26 cellular contexts compared by ENCODE assay signal in the genomic region with DNA sequence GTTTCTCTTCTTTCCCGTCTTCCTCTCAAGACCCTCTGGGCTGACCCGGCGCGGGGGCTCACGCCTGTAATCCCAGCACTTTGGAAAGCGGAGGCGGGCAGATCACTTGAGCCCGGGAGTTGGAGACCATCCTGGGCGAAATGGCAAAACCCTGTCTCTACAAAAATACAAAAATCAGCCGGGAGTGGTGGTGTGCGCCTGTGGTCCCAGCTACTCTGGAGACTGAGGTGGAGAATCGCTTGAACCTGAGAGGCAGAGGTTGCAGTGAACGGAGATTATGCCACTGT. TPM values are rescaled to one million over a fixed set of nuclear protein-coding genes. Genes with fewer than 3 reads are reported as not detected.
DNase-seq lines count a peak whose midpoint lies in the region; ATAC-seq, FAIRE-seq and TF ChIP-seq lines count a peak whose summit lies in the region.
"Had no signal": no experiment of that assay in that cellular context is flagged by ENCODE, and none has a peak within 500 bp of the region (broad histone marks: within the 10 kb centered on the region; RNA-seq: fewer than 3 reads in every experiment).

No MANE protein-coding gene starts in this region.

- WGBS in A549 (ENCODE audit: missing lambda C conversion rate), result 87% methylated on average over 13 of the region's 13 CpGs
- 6% methylated on average over 13 of the region's 13 CpGs for WGBS in HUES64
- WGBS in SK-N-SH (ENCODE audit: low lambda C conversion rate), result 41% methylated on average over 13 of the region's 13 CpGs

- H3K27me3 ChIP-seq in HUES64 (ENCODE audit: insufficient read depth, low read length), result peaks cover 100% of the 10 kb centered on the region
- peaks cover 94% of the 10 kb centered on the region for H3K27me3 ChIP-seq in iPS-15b (ENCODE audit: control insufficient read depth, insufficient read depth, low read length)
- H3K27me3 ChIP-seq in SK-N-SH (ENCODE audit: insufficient read depth), result peaks cover 98% of the 10 kb centered on the region

- TF ChIP-seq RAD21 in A549 (conservative IDR thresholded peaks at IDR 0.05 in 1 of 2, IDR thresholded peaks at IDR 0.05 in 1 of 2) (no peak), SK-N-SH (IDR thresholded peaks at IDR 0.05; ENCODE audit: low read length) (no peak)

- H3K9ac ChIP-seq in HUES64 (ENCODE audit: low read depth, low read length) (no peak overlapping the region), iPS-15b (ENCODE audit: low read depth, low read length) (no peak overlapping the region), SK-N-SH (no peak overlapping the region)

- H3K27me3 Mint-ChIP-seq in nephron (ENCODE audit: low read depth), result peaks cover 70% of the 10 kb centered on the region

- H3K4me3 Mint-ChIP-seq in nephron, result peak overlapping the region; percentile 72 to 82 (median 74)
- H3K4me3 Mint-ChIP-seq: activated B cell treated with CpG ODN at 0.5 μM for 24 hours; activated T-helper 1 cell treated with anti-CD3 and anti-CD28 coated beads, Interleukin-12 subunit alpha, Interleukin-12 subunit beta, Interleukin-2, Interleukin-4 antibody, amounts not matched to agents 30 ng/mL and 10 ng/mL and 1 ng/mL, durations not matched to agents 14 hours and 24 hours and 36 hours had no signal

- peak overlapping the region; percentile 88 to 99 (median 93) for H3K27ac Mint-ChIP-seq in nephron
- H3K27ac Mint-ChIP-seq: activated B cell treated with CpG ODN at 0.5 μM for 24 hours; activated T-helper 1 cell treated with anti-CD3 and anti-CD28 coated beads, Interleukin-12 subunit alpha, Interleukin-12 subunit beta, Interleukin-2, Interleukin-4 antibody, amounts not matched to agents 30 ng/mL and 10 ng/mL and 1 ng/mL, durations not matched to agents 14 hours and 24 hours and 36 hours had no signal

- no peaks in the 10 kb centered on the region for H3K9me3 Mint-ChIP-seq in nephron
- H3K9me3 Mint-ChIP-seq: activated B cell treated with CpG ODN at 0.5 μM for 24 hours; activated T-helper 1 cell treated with anti-CD3 and anti-CD28 coated beads, Interleukin-12 subunit alpha, Interleukin-12 subunit beta, Interleukin-2, Interleukin-4 antibody, amounts not matched to agents 30 ng/mL and 10 ng/mL and 1 ng/mL, durations not matched to agents 14 hours and 24 hours and 36 hours had no signal

- H3K4me1 ChIP-seq in A549 (peaks cover 8% of the 10 kb centered on the region), HUES64 (ENCODE audit: insufficient read depth, low read length) (peaks cover 39% of the 10 kb centered on the region), iPS-15b (ENCODE audit: control insufficient read depth, insufficient read depth, low read length) (peaks cover 24% of the 10 kb centered on the region), SK-N-SH (ENCODE audit: control insufficient read depth in 1 of 2, insufficient read depth in 2 of 2, low read depth in 1 of 2, low read length in 1 of 2) (no peaks in the 10 kb centered on the region)

- TF ChIP-seq EP300 in A549 (IDR thresholded peaks at IDR 0.05) (no peak), SK-N-SH (IDR thresholded peaks at IDR 0.05; ENCODE audit: borderline replicate concordance in 1 of 2, low read depth in 1 of 2, low read length in 1 of 2) (no peak)

- H3K4me3 ChIP-seq in A549, result no peak overlapping the region
- H3K4me3 ChIP-seq in HUES64 (ENCODE audit: low read length), result peak overlapping the region; percentile 39
- peak overlapping the region; percentile 18 for H3K4me3 ChIP-seq in iPS-15b (ENCODE audit: low read depth, low read length)
- no peak overlapping the region for H3K4me3 ChIP-seq in SK-N-SH (ENCODE audit: low read depth in 2 of 2, low read length in 1 of 2)
- H3K4me3 ChIP-seq: mucosa of descending colon had no signal

- ATAC-seq in A549 (no peak), GM19452 (IDR thresholded peaks at IDR 0.05; ENCODE audit: unreplicated experiment) (no peak)
- ATAC-seq: left ventricle myocardium superior, mucosa of descending colon had no signal

- H3K36me3 Mint-ChIP-seq in nephron (ENCODE audit: low read depth), result no peaks in the 10 kb centered on the region
- H3K36me3 Mint-ChIP-seq: brain had no signal

- no peaks in the 10 kb centered on the region for H3K79me2 ChIP-seq in SK-N-SH (ENCODE audit: insufficient read depth)

- TF ChIP-seq CTCF in A549 (IDR thresholded peaks at IDR 0.05) (no peak), nephron (IDR thresholded peaks at IDR 0.05; ENCODE audit: unreplicated experiment in 3 of 3) (no peak), SK-N-SH (IDR thresholded peaks at IDR 0.05) (no peak)

- H3K9me3 ChIP-seq in A549 (no peaks in the 10 kb centered on the region), HUES64 (ENCODE audit: insufficient read depth, low read depth, low read length) (no peaks in the 10 kb centered on the region), iPS-15b (ENCODE audit: control insufficient read depth, insufficient read depth, low read length) (no peaks in the 10 kb centered on the region), SK-N-SH (no peaks in the 10 kb centered on the region)
- H3K9me3 ChIP-seq: mucosa of descending colon, neutrophil had no signal

- no peaks in the 10 kb centered on the region for H4K20me1 ChIP-seq in SK-N-SH (ENCODE audit: insufficient read depth)

- no peaks in the 10 kb centered on the region for H3K36me3 ChIP-seq in HUES64 (ENCODE audit: insufficient read depth, low read length)
- no peaks in the 10 kb centered on the region for H3K36me3 ChIP-seq in iPS-15b (ENCODE audit: control insufficient read depth, insufficient read depth, low read length)
- H3K36me3 ChIP-seq in SK-N-SH (replicated peaks in 1 of 2; ENCODE audit: control insufficient read depth in 1 of 2, insufficient read depth in 2 of 2, low read length in 1 of 2), result no peaks in the 10 kb centered on the region
- H3K36me3 ChIP-seq: neutrophil had no signal

- H3K27ac ChIP-seq in A549 (0 out of 6 replicates have a peak overlapping the region, but pooled peaks of 1 of the 2 experiments have one; percentile 31), HUES64 (ENCODE audit: low read depth, low read length) (no peak overlapping the region; the same call in 1 of the 2 replicates), SK-N-SH (ENCODE audit: low read depth in 2 of 2, low read length in 1 of 2) (no peak overlapping the region)
- H3K27ac ChIP-seq: C4-2B, epithelial cell of prostate, neutrophil had no signal

- FAIRE-seq in A549 (lab: Jason Lieb, UNC), result peak; percentile 18
- FAIRE-seq: GM12891, islet of Langerhans, small intestine, urothelium cell line had no signal

- DNase-seq in A549 (ENCODE audit: low read depth in 1 of 2, low spot score in 1 of 2) (no peak), epidermal melanocyte (ENCODE audit: insufficient read length, low spot score) (no peak), C1 segment of cervical spinal cord (lab: John Stamatoyannopoulos, UW) (no peak), SK-N-SH (no peak)
- DNase-seq: activated B cell treated with CpG ODN at 0.5 μM for 24 hours; activated CD4-positive, alpha-beta T cell treated with anti-CD3 and anti-CD28 coated beads, Interleukin-2, amount 50 U/mL, for 4 hours; HCEC 1CT; KG1; left ventricle myocardium superior; MM.1S; mucosa of descending colon; NCI-H1417 treated with DMSO at 0.1 percent for 48 hours; small intestine; T1000 had no signal

- POLR2A ChIA-PET in A549 (lab: Yijun Ruan, JAX) (no interaction called here), SK-N-SH (lab: Yijun Ruan, JAX) (no interaction called here)

- no peak overlapping the region for H3K4me2 ChIP-seq in A549
- no peak overlapping the region for H3K4me2 ChIP-seq in SK-N-SH

- no peaks in the 10 kb centered on the region for H3F3A ChIP-seq in SK-N-SH (replicated peaks; ENCODE audit: insufficient read depth)

- no peak for TF ChIP-seq POLR2A in A549 (IDR thresholded peaks at IDR 0.05; ENCODE audit: low read length)

- H3K9me2 ChIP-seq in SK-N-SH, result no peaks in the 10 kb centered on the region

- peaks cover 65% of the 10 kb centered on the region for H3K4me1 Mint-ChIP-seq in nephron
- H3K4me1 Mint-ChIP-seq: activated B cell treated with CpG ODN at 0.5 μM for 24 hours, brain had no signal

- H2AFZ ChIP-seq in SK-N-SH (ENCODE audit: low read depth), result no peak overlapping the region

- CTCF ChIA-PET in A549 (lab: Yijun Ruan, JAX), result interaction anchor here (1.4 kb wide), 1 partner anchor 8 kb away, joined by 4 read pairs; no protein-coding TSS in a partner anchor
- CTCF ChIA-PET in SK-N-SH (lab: Yijun Ruan, JAX), result no interaction called here

TF ChIP-seq in A549, 52 proteins besides CTCF, POLR2A, EP300 and RAD21 (continues in another document):
- TF ChIP-seq HEYL (CRISPR knock-in tag; IDR thresholded peaks at IDR 0.05), result no peak
- TF ChIP-seq HDAC2 (IDR thresholded peaks at IDR 0.05), result no peak

RNA-seq across cellular contexts. Expression of a gene that starts 3.1 kb away (rescaled TPM):
- polyA plus RNA-seq in A549 (2011; rRNA removed) (not detected in 2 replicates), A549 (2017; fragmentation: RNase III; extraction: RNeasy Plus Mini Kit Qiagen cat#74134 plus additional on column Dnase treatment) (not detected in 3 replicates), SK-N-SH (2012; rRNA removed) (not detected in 2 replicates)
- polyA plus RNA-seq in A549 (2012; cell fraction: cytosol; rRNA removed), result not detected in 2 replicates
- 0.06 TPM in 1 of 2 replicates, not detected in the other for polyA plus RNA-seq in A549 (2012; cell fraction: nucleus; rRNA removed)
- polyA minus RNA-seq in A549 (2011; rRNA and poly(A)+ RNA removed), result not detected in 2 replicates
- 16.3 TPM for polyA plus RNA-seq in HUES64 (2013, experiment 1 of 2)
- 23.6 TPM for polyA plus RNA-seq in HUES64 (2013, experiment 2 of 2)
- polyA plus RNA-seq in SK-N-SH (2012; cell fraction: cytosol; rRNA removed), result not detected in 2 replicates
- polyA plus RNA-seq in SK-N-SH (2012; cell fraction: nucleus; rRNA removed), result not detected in 2 replicates
- polyA plus RNA-seq: small intestine had no signal

RNA-seq across cellular contexts. Expression of a gene that starts 17.2 kb away (rescaled TPM):
- polyA plus RNA-seq in A549 (2011; rRNA removed) (2.6 and 2.7 TPM in 2 replicates), A549 (2017; fragmentation: RNase III; extraction: RNeasy Plus Mini Kit Qiagen cat#74134 plus additional on column Dnase treatment) (0.58 to 0.65 TPM (median 0.60 TPM) in 3 replicates), SK-N-SH (2012; rRNA removed) (1.2 and 1.9 TPM in 2 replicates)
- polyA plus RNA-seq in A549 (2012; cell fraction: cytosol; rRNA removed), result 1.8 and 2.7 TPM in 2 replicates
- 3.6 and 3.7 TPM in 2 replicates for polyA plus RNA-seq in A549 (2012; cell fraction: nucleus; rRNA removed)
- polyA minus RNA-seq in A549 (2011; rRNA and poly(A)+ RNA removed), result 0.79 and 0.92 TPM in 2 replicates
- polyA plus RNA-seq in HUES64 (2013, experiment 1 of 2), result 24.6 TPM
- 44.5 TPM for polyA plus RNA-seq in HUES64 (2013, experiment 2 of 2)
- polyA plus RNA-seq in SK-N-SH (2012; cell fraction: cytosol; rRNA removed), result 0.73 and 1.1 TPM in 2 replicates
- polyA plus RNA-seq in SK-N-SH (2012; cell fraction: nucleus; rRNA removed), result 2.6 and 3.2 TPM in 2 replicates

RNA-seq across cellular contexts. Expression of a gene that starts 50.5 kb away (rescaled TPM):
- polyA plus RNA-seq in A549 (2011; rRNA removed) (0.74 and 0.75 TPM in 2 replicates), A549 (2017; fragmentation: RNase III; extraction: RNeasy Plus Mini Kit Qiagen cat#74134 plus additional on column Dnase treatment) (0.24 to 0.37 TPM (median 0.30 TPM) in 3 replicates), SK-N-SH (2012; rRNA removed) (0.03 TPM in 2 replicates)
- 0.25 and 0.29 TPM in 2 replicates for polyA plus RNA-seq in A549 (2012; cell fraction: cytosol; rRNA removed)
- polyA plus RNA-seq in A549 (2012; cell fraction: nucleus; rRNA removed), result 1.6 TPM in 2 replicates
- 0.44 and 0.99 TPM in 2 replicates for polyA minus RNA-seq in A549 (2011; rRNA and poly(A)+ RNA removed)
- polyA plus RNA-seq in HUES64 (2013, experiment 1 of 2), result 0.45 TPM
- polyA plus RNA-seq in HUES64 (2013, experiment 2 of 2), result 0.95 TPM
- polyA plus RNA-seq in SK-N-SH (2012; cell fraction: cytosol; rRNA removed), result 0.03 TPM in 2 replicates
- polyA plus RNA-seq in SK-N-SH (2012; cell fraction: nucleus; rRNA removed), result 0.04 and 0.05 TPM in 2 replicates

Comparison
In these comparisons a context has a peak if more than half of its experiments do, and no peak if none do; other contexts are left out.
1. H3K4me3 ChIP-seq: peak in HUES64 (single experiment) and iPS-15b (single experiment); none in A549 (single experiment) and SK-N-SH (0 of 2).